13 cellular contexts compared by ENCODE assay signal in the genomic region with DNA sequence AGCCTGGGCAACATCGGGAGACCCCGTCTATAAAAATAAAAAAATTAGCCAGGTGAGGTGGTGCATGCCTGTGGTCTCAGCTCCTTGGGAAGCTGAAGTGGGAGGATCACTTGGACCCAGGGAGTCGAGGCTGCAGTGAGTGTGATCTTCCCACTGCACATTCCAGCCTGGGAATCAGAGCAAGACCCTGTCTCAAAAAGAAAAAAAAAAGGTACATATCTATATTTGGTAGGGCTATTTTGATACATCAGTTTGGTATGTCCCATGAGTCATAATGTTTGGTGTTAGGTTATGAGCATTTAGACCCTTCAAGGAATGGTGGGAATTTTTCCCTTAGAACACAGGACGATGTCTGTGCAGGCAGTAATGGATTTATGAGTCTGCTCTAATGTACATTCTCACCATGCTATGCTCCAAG. TPM values are rescaled to one million over a fixed set of nuclear protein-coding genes. Genes with fewer than 3 reads are reported as not detected.
DNase-seq lines count a peak whose midpoint lies in the region; ATAC-seq and TF ChIP-seq lines count a peak whose summit lies in the region.
"Had no signal": no experiment of that assay in that cellular context is flagged by ENCODE, and none has a peak within 500 bp of the region (broad histone marks: within the 10 kb centered on the region; RNA-seq: fewer than 3 reads in every experiment).

No MANE protein-coding gene starts in this region.

- BruUV-seq in IMR-90 (replicated peaks; lab: Mats Ljungman, UMichigan) = no TSS peak

- no peaks in the 10 kb centered on the region for H4K20me1 ChIP-seq in IMR-90 (ENCODE audit: insufficient read depth, low read length)

- no peak for TF ChIP-seq RAD21 in IMR-90 (IDR thresholded peaks at IDR 0.05; ENCODE audit: low read length)

- no peak overlapping the region for H3K9ac ChIP-seq in IMR-90 (ENCODE audit: low read depth, low read length)

- 0 out of 2 replicates have a peak overlapping the region, but pooled peaks have one; percentile 0 for H3K18ac ChIP-seq in IMR-90 (ENCODE audit: low read depth, low read length)

- TF ChIP-seq POLR2A in IMR-90 (IDR thresholded peaks at IDR 0.05; ENCODE audit: low read depth, low read length) = no peak

- H3K9me1 ChIP-seq in IMR-90 (ENCODE audit: insufficient read depth, low read length) = no peaks in the 10 kb centered on the region

- H3K27ac ChIP-seq in IMR-90 (ENCODE audit: insufficient read depth, low read length) (peak overlapping the region; percentile 14), coronary artery (peak overlapping the region; percentile 26 to 42)
- H3K27ac ChIP-seq: lower lobe of right lung had no signal

- in situ Hi-C loops in IMR-90 (cut with MboI; ENCODE audit: low sequenced_read_pairs) = no loop called here

- peak overlapping the region; percentile 59; the same call in 1 of the 3 replicates for H2BK15ac ChIP-seq in IMR-90 (ENCODE audit: low read depth, low read length)

- peaks cover 16% of the 10 kb centered on the region for H3K36me3 Mint-ChIP-seq in mesothelial cell of epicardium

- H3K4me3 Mint-ChIP-seq in mesothelial cell of epicardium = no peak overlapping the region
- H3K4me3 Mint-ChIP-seq: stimulated activated memory B cell treated with anti-CD40 and anti-IgM and Interleukin-4, amounts not matched to agents 10 μg/mL and 1 μg/mL and 100 μg/mL, for 72 hours had no signal

- H3K9me3 Mint-ChIP-seq in mesothelial cell of epicardium = no peaks in the 10 kb centered on the region
- H3K9me3 Mint-ChIP-seq: stimulated activated memory B cell treated with anti-CD40 and anti-IgM and Interleukin-4, amounts not matched to agents 10 μg/mL and 1 μg/mL and 100 μg/mL, for 72 hours had no signal

- H3K27me3 ChIP-seq in IMR-90 (ENCODE audit: control insufficient read depth, insufficient read depth, low read length) = no peaks in the 10 kb centered on the region

- no peak overlapping the region for H4K91ac ChIP-seq in IMR-90 (ENCODE audit: insufficient read depth, low read depth, low read length)

- peaks cover 12% of the 10 kb centered on the region; the same call in 1 of the 2 replicates for H3K36me3 ChIP-seq in IMR-90 (ENCODE audit: control insufficient read depth, insufficient read depth, low read length)

- TF ChIP-seq CTCF in IMR-90 (conservative IDR thresholded peaks at IDR 0.05; ENCODE audit: low read depth, low read length) = no peak
- TF ChIP-seq CTCF in coronary artery (IDR thresholded peaks at IDR 0.05) = no peak
- no peak for TF ChIP-seq CTCF in mesothelial cell of epicardium (IDR thresholded peaks at IDR 0.05; ENCODE audit: unreplicated experiment)

- no peak overlapping the region; the same call in 1 of the 2 replicates for H3K23ac ChIP-seq in IMR-90 (ENCODE audit: low read depth, low read length)

- no peaks in the 10 kb centered on the region for H3K27me3 Mint-ChIP-seq in mesothelial cell of epicardium (ENCODE audit: low read depth)
- H3K27me3 Mint-ChIP-seq: stimulated activated memory B cell treated with anti-CD40 and anti-IgM and Interleukin-4, amounts not matched to agents 10 μg/mL and 1 μg/mL and 100 μg/mL, for 72 hours had no signal

- H3K4me3 ChIP-seq in IMR-90 (ENCODE audit: insufficient read depth, low read depth, low read length) (no peak overlapping the region), coronary artery (no peak overlapping the region)
- H3K4me3 ChIP-seq: lower lobe of right lung had no signal

- H2AK5ac ChIP-seq in IMR-90 (ENCODE audit: low read depth, low read length) = no peak overlapping the region

- H3K79me1 ChIP-seq in IMR-90 (ENCODE audit: low read depth in 1 of 2, low read length in 2 of 2) = peaks cover 0 to 2% of the 10 kb centered on the region in 2 experiments; a peak in 2 of 4 replicates

- POLR2A ChIA-PET in IMR-90 (lab: Charles Lee; ENCODE audit: unreplicated experiment) = no interaction called here

- H2BK20ac ChIP-seq in IMR-90 (ENCODE audit: low read depth, low read length) = peak overlapping the region; percentile 13; the same call in 1 of the 2 replicates

- CTCF ChIA-PET in IMR-90 (lab: Yijun Ruan, JAX) = no interaction called here

- ATAC-seq in IMR-90 (ENCODE audit: low read depth) (peak; percentile 96), GM18861 (IDR thresholded peaks at IDR 0.05; ENCODE audit: unreplicated experiment) (no peak)
- ATAC-seq: lower lobe of right lung; stimulated activated memory B cell treated with anti-CD40 and anti-IgM and Interleukin-4, amounts not matched to agents 10 μg/mL and 1 μg/mL and 100 μg/mL, for 72 hours had no signal

- H4K8ac ChIP-seq in IMR-90 (ENCODE audit: low read depth in 2 of 2, low read length in 2 of 2) = peak overlapping the region in 1 of 2 experiments; percentile 56; a peak in 2 of 4 replicates

- H3K4me1 Mint-ChIP-seq in mesothelial cell of epicardium = peaks cover 3% of the 10 kb centered on the region
- H3K4me1 Mint-ChIP-seq: stimulated activated memory B cell treated with anti-CD40 and anti-IgM and Interleukin-4, amounts not matched to agents 10 μg/mL and 1 μg/mL and 100 μg/mL, for 72 hours had no signal

- no peak overlapping the region for H2AFZ ChIP-seq in IMR-90 (replicated peaks; ENCODE audit: low read length, poor library complexity)

- peak overlapping the region; percentile 44 for H2BK5ac ChIP-seq in IMR-90 (ENCODE audit: low read depth, low read length, poor library complexity, severe bottlenecking)

- no peak overlapping the region for H4K5ac ChIP-seq in IMR-90 (ENCODE audit: low read depth, low read length)

- DNase-seq in COLO829 (ENCODE audit: low spot score) (peak; percentile 54), IMR-90 (peak; percentile 96), coronary artery (ENCODE audit: low spot score) (no peak), mesothelial cell of epicardium (ENCODE audit: low spot score in 2 of 2, unreplicated experiment in 2 of 2) (no peak), NOMO-1 (lab: John Stamatoyannopoulos, UW; ENCODE audit: unreplicated experiment in 2 of 2) (no peak), DMS 273 (lab: John Stamatoyannopoulos, UW; ENCODE audit: unreplicated experiment) (no peak), NCI-H2029 (lab: John Stamatoyannopoulos, UW) (no peak)
- DNase-seq: KG1, lower lobe of right lung, NCI-H524 treated with DMSO at 0.1 percent for 48 hours, small intestine had no signal

- H3K9me3 ChIP-seq in IMR-90 (ENCODE audit: control insufficient read depth, insufficient read depth, low read length) = no peaks in the 10 kb centered on the region
- H3K9me3 ChIP-seq: lower lobe of right lung had no signal

- H3K4me2 ChIP-seq in IMR-90 (ENCODE audit: low read depth, low read length) = peak overlapping the region; percentile 41; the same call in 1 of the 2 replicates

- peak overlapping the region; percentile 57; the same call in 1 of the 2 replicates for H3K56ac ChIP-seq in IMR-90 (ENCODE audit: extremely low read depth, insufficient read depth, low read length)

- peak overlapping the region; percentile 57 for H2BK120ac ChIP-seq in IMR-90 (ENCODE audit: low read depth, low read length)

- WGBS in IMR-90 (ENCODE audit: extremely low coverage in 2 of 2, insufficient read length in 1 of 2), 2 experiments = no CpG with 5 or more reads among the region's 4 CpGs

- dilution Hi-C loops in IMR-90 (cut with HindIII; ENCODE audit: low sequenced_read_pairs, unreplicated experiment) = no loop called here

- H3K4me1 ChIP-seq in IMR-90 (ENCODE audit: control insufficient read depth, insufficient read depth, low read length) = peaks cover 3% of the 10 kb centered on the region; the same call in 1 of the 2 replicates
- H3K4me1 ChIP-seq: lower lobe of right lung had no signal

- H2AK9ac ChIP-seq in IMR-90 (replicated peaks; ENCODE audit: low read depth, low read length, poor library complexity) = no peak overlapping the region

- H3K4ac ChIP-seq in IMR-90 (ENCODE audit: low read depth, low read length) = peak overlapping the region; percentile 70

- intact Hi-C loops in IMR-90 (cut with micrococcal nuclease) = no loop called here

- peak overlapping the region; percentile 12; the same call in 1 of the 2 replicates for H3K14ac ChIP-seq in IMR-90 (replicated peaks; ENCODE audit: low read depth, low read length)

- H3K27ac Mint-ChIP-seq in mesothelial cell of epicardium = peak overlapping the region; percentile 87
- H3K27ac Mint-ChIP-seq: stimulated activated memory B cell treated with anti-CD40 and anti-IgM and Interleukin-4, amounts not matched to agents 10 μg/mL and 1 μg/mL and 100 μg/mL, for 72 hours had no signal

TF ChIP-seq in IMR-90, 13 proteins besides CTCF, POLR2A, EP300 and RAD21:
- no peak for TF ChIP-seq MAZ (IDR thresholded peaks at IDR 0.05; ENCODE audit: borderline replicate concordance, low read depth, low read length)
- no peak for TF ChIP-seq SMC3 (IDR thresholded peaks at IDR 0.05; ENCODE audit: low read depth, low read length)
- peak; percentile 89 for TF ChIP-seq FOS (IDR thresholded peaks at IDR 0.05; ENCODE audit: low read depth, low read length)
- TF ChIP-seq CEBPB (IDR thresholded peaks at IDR 0.05; ENCODE audit: low read depth, low read length) = 0 out of 2 replicates have a peak, but pooled peaks have one; percentile 0

RNA-seq across cellular contexts. Expression of gene POU4F3, which starts 55.3 kb away (rescaled TPM):
- not detected in 2 replicates for total RNA-seq in IMR-90 (2012; rRNA removed)
- 0.02 and 0.06 TPM in 2 replicates for polyA plus RNA-seq in IMR-90 (2012; rRNA removed)
- 0.02 TPM in 1 of 2 replicates, not detected in the other for polyA plus RNA-seq in IMR-90 (2012; cell fraction: cytosol; rRNA removed)
- 0.09 and 0.14 TPM in 2 replicates for polyA plus RNA-seq in IMR-90 (2012; cell fraction: nucleus; rRNA removed; ENCODE audit: low replicate concordance)
- total RNA-seq in mesothelial cell of epicardium = 0.09 to 0.25 TPM (median 0.13 TPM) in 3 replicates
- total RNA-seq: lower lobe of right lung had no signal

Comparison
In these comparisons a context has a peak if more than half of its experiments do, and no peak if none do; other contexts are left out.
1. DNase-seq: peak in COLO829 (single experiment) and IMR-90 (single experiment); none in coronary artery (single experiment), mesothelial cell of epicardium (0 of 2), NOMO-1 (0 of 2), DMS 273 (single experiment) and NCI-H2029 (single experiment).